In the genomic region with DNA sequence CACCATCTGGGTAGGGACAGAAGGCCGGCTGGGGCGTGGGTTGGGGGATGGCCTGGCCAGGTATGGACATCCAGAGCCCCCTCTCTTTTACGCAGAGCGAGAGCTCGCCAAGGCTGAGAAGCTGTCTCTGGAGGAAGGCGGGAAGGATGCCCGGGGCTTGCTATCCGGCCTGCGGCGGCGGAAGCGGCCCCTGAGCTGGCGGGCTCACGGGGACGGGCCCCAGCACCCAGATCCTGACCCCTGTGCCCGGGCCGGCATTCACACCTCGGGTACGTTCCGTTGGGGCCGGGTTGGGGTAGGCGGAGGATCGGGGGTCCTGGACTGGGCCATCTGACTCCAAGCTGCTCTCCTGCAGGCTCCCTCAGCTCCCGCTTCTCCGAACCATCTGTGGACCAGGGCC, we compare ENCODE assay signal across 22 cellular contexts. TPM values are rescaled to one million over a fixed set of nuclear protein-coding genes. Genes with fewer than 3 reads are reported as not detected.
DNase-seq lines count a peak whose midpoint lies in the region; ATAC-seq, FAIRE-seq and TF ChIP-seq lines count a peak whose summit lies in the region.
"Had no signal": no experiment of that assay in that cellular context is flagged by ENCODE, and none has a peak within 500 bp of the region (broad histone marks: within the 10 kb centered on the region; RNA-seq: fewer than 3 reads in every experiment).

No MANE protein-coding gene starts in this region.

- peaks cover 5% of the 10 kb centered on the region for H3K27me3 Mint-ChIP-seq in GM23338 (ENCODE audit: insufficient read depth, low read depth, poor library complexity)
- H3K27me3 Mint-ChIP-seq in dendritic cell treated with granulocyte-macrophage colony-stimulating factor and Interleukin-4, amounts not matched to agents 40 ng/mL and 50 ng/mL, for 4 days = no peaks in the 10 kb centered on the region
- H3K27me3 Mint-ChIP-seq: B cell; CD8-positive, alpha-beta memory T cell; IgD-negative memory B cell had no signal

- H3K27ac Mint-ChIP-seq in GM23338 = no peak overlapping the region
- peak overlapping the region; percentile 57 for H3K27ac Mint-ChIP-seq in dendritic cell treated with granulocyte-macrophage colony-stimulating factor and Interleukin-4, amounts not matched to agents 40 ng/mL and 50 ng/mL, for 4 days
- H3K27ac Mint-ChIP-seq: B cell, IgD-negative memory B cell had no signal

- POLR2A ChIA-PET in HepG2 (lab: Yijun Ruan, JAX) = no interaction called here

- no peaks in the 10 kb centered on the region for H3K79me2 ChIP-seq in HepG2 (ENCODE audit: insufficient read depth, low read length)
- H3K79me2 ChIP-seq in GM23338 (replicated peaks; ENCODE audit: insufficient read depth) = no peaks in the 10 kb centered on the region

- TF ChIP-seq POLR2A in HepG2 (IDR thresholded peaks at IDR 0.05; ENCODE audit: insufficient read depth in 1 of 2, low read depth in 2 of 2, low read length in 2 of 2) (no peak), right lobe of liver (IDR thresholded peaks at IDR 0.05) (no peak), sigmoid colon (IDR thresholded peaks at IDR 0.05) (no peak)

- no peak overlapping the region for H3K27ac ChIP-seq in HepG2 (ENCODE audit: extremely low read length, insufficient read depth, low read length)
- no peak overlapping the region for H3K27ac ChIP-seq in right lobe of liver
- no peak overlapping the region for H3K27ac ChIP-seq in GM23338 (ENCODE audit: low read depth)
- no peak overlapping the region for H3K27ac ChIP-seq in sigmoid colon

- DNase-seq in HepG2 (ENCODE audit: low spot score) (no peak), right lobe of liver (no peak), GM23338 (ENCODE audit: low spot score) (no peak), sigmoid colon (peak; percentile 59), nucleus accumbens (lab: John Stamatoyannopoulos, UW) (no peak), NCI-H2171 (lab: John Stamatoyannopoulos, UW) (no peak)
- DNase-seq: CD8-positive, alpha-beta memory T cell; COR-L47; DMS 273 treated with DMSO at 0.1 percent for 48 hours; DMS53; DND-41; EL; HCEC 1CT had no signal

- H2AFZ ChIP-seq in HepG2 (ENCODE audit: low read length) (no peak overlapping the region), GM23338 (no peak overlapping the region)

- TF ChIP-seq CTCF in HepG2 (CRISPR knock-in tag; IDR thresholded peaks at IDR 0.05) = no peak
- no peak for TF ChIP-seq CTCF in right lobe of liver (IDR thresholded peaks at IDR 0.05)
- TF ChIP-seq CTCF in GM23338 (conservative IDR thresholded peaks at IDR 0.05; ENCODE audit: low read depth in 2 of 2) = no peak
- no peak for TF ChIP-seq CTCF in sigmoid colon (IDR thresholded peaks at IDR 0.05)

- no peaks in the 10 kb centered on the region for H3K9me2 ChIP-seq in GM23338 (ENCODE audit: insufficient read depth)

- H4K20me1 ChIP-seq in HepG2 (ENCODE audit: insufficient read depth, low read length) (0 out of 2 replicates have a peak, but pooled peaks cover 9% of the 10 kb centered on the region), GM23338 (replicated peaks; ENCODE audit: insufficient read depth) (peaks cover 6% of the 10 kb centered on the region; the same call in 1 of the 2 replicates)

- H3K4me3 ChIP-seq in HepG2 (replicated peaks in 1 of 3; ENCODE audit: insufficient read depth in 1 of 3, low read depth in 2 of 3, low read length in 3 of 3) = no peak overlapping the region
- H3K4me3 ChIP-seq in right lobe of liver = no peak overlapping the region
- H3K4me3 ChIP-seq in GM23338 = no peak overlapping the region
- no peak overlapping the region for H3K4me3 ChIP-seq in sigmoid colon
- H3K4me3 ChIP-seq: BLaER1 treated with 17β-estradiol and CSF1 and Interleukin-3, amounts not matched to agents 10 nM and 100 nM; GM12878 had no signal

- intact Hi-C loops in HepG2 (cut with micrococcal nuclease; ENCODE audit: unreplicated experiment) = no loop called here
- intact Hi-C loops in right lobe of liver (cut with DNase I) = no loop called here
- intact Hi-C loops in dendritic cell treated with granulocyte-macrophage colony-stimulating factor and Interleukin-4, amounts not matched to agents 40 ng/mL and 50 ng/mL, for 4 days (cut with micrococcal nuclease) = no loop called here
- intact Hi-C loops in sigmoid colon (cut with DNase I) = no loop called here

- FAIRE-seq in HepG2 (lab: Jason Lieb, UNC) = no peak
- FAIRE-seq: GM12878, H54, HTR-8/SVneo had no signal

- H3K9me3 ChIP-seq in HepG2 (ENCODE audit: low read length) = no peaks in the 10 kb centered on the region
- no peaks in the 10 kb centered on the region for H3K9me3 ChIP-seq in right lobe of liver
- H3K9me3 ChIP-seq in sigmoid colon = no peaks in the 10 kb centered on the region
- H3K9me3 ChIP-seq: BLaER1 treated with 17β-estradiol and CSF1 and Interleukin-3, amounts not matched to agents 10 nM and 100 nM had no signal

- 98% methylated on average over 14 of the region's 25 CpGs for WGBS in HepG2 (ENCODE audit: low lambda C conversion rate)
- WGBS in right lobe of liver (ENCODE audit: insufficient coverage, low coverage, low lambda C conversion rate, missing lambda C conversion rate) = 100% methylated on average over 1 of the region's 25 CpGs
- 96 to 97% methylated on average over 25 of the region's 25 CpGs for WGBS in sigmoid colon, 2 donors

- H3K9ac ChIP-seq in HepG2 (ENCODE audit: insufficient read depth, low read depth, low read length) = no peak overlapping the region

- in situ Hi-C loops in HepG2 (cut with HindIII; ENCODE audit: extremely low pct_ligation_motif_present, low pct_unique_long_range_greater_than_20kb) = no loop called here

- CTCF ChIA-PET in HepG2 (lab: Yijun Ruan, JAX; ENCODE audit: low intra/inter-chr PET ratio, low total read pairs) = no interaction called here

- H3K9me3 Mint-ChIP-seq in GM23338 = no peaks in the 10 kb centered on the region; the same call in 2 of the 3 replicates
- H3K9me3 Mint-ChIP-seq in dendritic cell treated with granulocyte-macrophage colony-stimulating factor and Interleukin-4, amounts not matched to agents 40 ng/mL and 50 ng/mL, for 4 days = no peaks in the 10 kb centered on the region
- H3K9me3 Mint-ChIP-seq: CD8-positive, alpha-beta memory T cell; IgD-negative memory B cell had no signal

- H3K36me3 Mint-ChIP-seq in GM23338 (ENCODE audit: low read depth) = peaks cover 87% of the 10 kb centered on the region
- peaks cover 99% of the 10 kb centered on the region for H3K36me3 Mint-ChIP-seq in dendritic cell treated with granulocyte-macrophage colony-stimulating factor and Interleukin-4, amounts not matched to agents 40 ng/mL and 50 ng/mL, for 4 days (ENCODE audit: low read depth)

- H3K4me2 ChIP-seq in HepG2 (ENCODE audit: low read depth, low read length) (no peak overlapping the region), GM23338 (no peak overlapping the region)
- H3K4me2 ChIP-seq: BLaER1 treated with 17β-estradiol and CSF1 and Interleukin-3, amounts not matched to agents 10 nM and 100 nM had no signal

- no peak for TF ChIP-seq EP300 in HepG2 (IDR thresholded peaks at IDR 0.05; ENCODE audit: low read depth in 2 of 2, low read length in 2 of 2)
- TF ChIP-seq EP300 in HepG2 (CRISPR knock-in tag; IDR thresholded peaks at IDR 0.05; ENCODE audit: borderline replicate concordance) = no peak
- TF ChIP-seq EP300 in sigmoid colon (IDR thresholded peaks at IDR 0.05) = no peak

- peaks cover 21% of the 10 kb centered on the region for H3F3A ChIP-seq in GM23338 (replicated peaks; ENCODE audit: low read depth)

- H3K4me1 Mint-ChIP-seq in GM23338 = no peaks in the 10 kb centered on the region
- peaks cover 38% of the 10 kb centered on the region for H3K4me1 Mint-ChIP-seq in dendritic cell treated with granulocyte-macrophage colony-stimulating factor and Interleukin-4, amounts not matched to agents 40 ng/mL and 50 ng/mL, for 4 days (ENCODE audit: low read depth)
- H3K4me1 Mint-ChIP-seq: B cell had no signal

- H3K4me3 Mint-ChIP-seq in GM23338 = no peak overlapping the region
- no peak overlapping the region for H3K4me3 Mint-ChIP-seq in dendritic cell treated with granulocyte-macrophage colony-stimulating factor and Interleukin-4, amounts not matched to agents 40 ng/mL and 50 ng/mL, for 4 days
- H3K4me3 Mint-ChIP-seq: B cell, IgD-negative memory B cell had no signal

- BruUV-seq in HepG2 (replicated peaks; lab: Mats Ljungman, UMichigan) = no TSS peak

- H3K27me3 ChIP-seq in HepG2 (ENCODE audit: control insufficient read depth in 1 of 2, insufficient read depth in 2 of 2, low read length in 2 of 2) = no peaks in the 10 kb centered on the region
- H3K27me3 ChIP-seq in right lobe of liver = no peaks in the 10 kb centered on the region
- no peaks in the 10 kb centered on the region for H3K27me3 ChIP-seq in GM23338 (ENCODE audit: insufficient read depth)
- H3K27me3 ChIP-seq in sigmoid colon = no peaks in the 10 kb centered on the region
- H3K27me3 ChIP-seq: BLaER1 treated with 17β-estradiol and CSF1 and Interleukin-3, amounts not matched to agents 10 nM and 100 nM had no signal

- H3K4me1 ChIP-seq in HepG2 (ENCODE audit: insufficient read depth, low read length) (no peaks in the 10 kb centered on the region), right lobe of liver (no peaks in the 10 kb centered on the region), GM23338 (ENCODE audit: insufficient read depth) (no peaks in the 10 kb centered on the region), sigmoid colon (no peaks in the 10 kb centered on the region)

- H3K36me3 ChIP-seq in HepG2 (replicated peaks in 1 of 2; ENCODE audit: control insufficient read depth in 1 of 2, insufficient read depth in 2 of 2, low read length in 2 of 2) = peaks cover 36 to 86% of the 10 kb centered on the region in 2 experiments
- H3K36me3 ChIP-seq in right lobe of liver = peaks cover 0 to 13% (median 10%) of the 10 kb centered on the region in 4 donors
- H3K36me3 ChIP-seq in GM23338 (ENCODE audit: insufficient read depth) = peaks cover 61% of the 10 kb centered on the region
- H3K36me3 ChIP-seq in sigmoid colon = peaks cover 52 to 100% (median 85%) of the 10 kb centered on the region in 4 donors

- no peak for TF ChIP-seq RAD21 in HepG2 (CRISPR knock-in tag; IDR thresholded peaks at IDR 0.05)

- ATAC-seq in HepG2 (no peak), right lobe of liver (no peak), GM23338 (no peak)
- ATAC-seq: GM12878 had no signal

RNA-seq across cellular contexts. Expression of a gene that starts 8.7 kb away (rescaled TPM):
- total RNA-seq in HepG2 (2016; rRNA removed; fragmentation: Illumina TruSeq; extraction: Trizol) (1.5 and 2.7 TPM in 2 replicates), right lobe of liver (1 to 10 TPM; 2.6 to 4.9 (median 3.6) TPM), sigmoid colon (10 to 100 TPM in 1 of 4 donors, 1 to 10 TPM in 3; 3.0 to 10.0 (median 6.6) TPM)
- 4.5 and 6.0 TPM in 2 replicates for total RNA-seq in HepG2 (2016; cell fraction: cytosol; rRNA removed; fragmentation: Illumina TruSeq; extraction: Trizol; ENCODE audit: low read depth)
- 1.1 and 2.5 TPM in 2 replicates for total RNA-seq in HepG2 (2016; cell fraction: insoluble cytoplasmic fraction; rRNA removed; fragmentation: Illumina TruSeq; extraction: Trizol)
- 6.4 and 8.1 TPM in 2 replicates for total RNA-seq in HepG2 (2016; cell fraction: membrane; rRNA removed; fragmentation: Illumina TruSeq; extraction: Trizol)
- 1.5 and 2.0 TPM in 2 replicates for total RNA-seq in HepG2 (2016; cell fraction: nucleus; rRNA removed; fragmentation: Illumina TruSeq; extraction: Trizol)
- polyA plus RNA-seq in HepG2 (2011; rRNA removed) (20.1 and 24.5 TPM in 2 replicates), GM23338 (2016; fragmentation: Nextera tagmentation; extraction: Ambion mirVana) (1.7 and 1.8 TPM in 2 replicates), sigmoid colon (1 to 10 TPM; 4.5 to 9.6 (median 4.9) TPM)
- 14.0 and 14.1 TPM in 2 replicates for polyA plus RNA-seq in HepG2 (2011; cell fraction: cytosol; rRNA removed)
- polyA plus RNA-seq in HepG2 (2011; cell fraction: nucleus; rRNA removed) = 42.7 and 48.8 TPM in 2 replicates
- 5.5 and 5.6 TPM in 2 replicates for polyA plus RNA-seq in HepG2 (2012)
- 8.2 and 8.5 TPM in 2 replicates for polyA plus RNA-seq in HepG2 (2016; cell fraction: cytosol; fragmentation: Illumina TruSeq; extraction: Trizol; ENCODE audit: low read depth)
- polyA plus RNA-seq in HepG2 (2016; cell fraction: insoluble cytoplasmic fraction; fragmentation: Illumina TruSeq; extraction: Trizol; ENCODE audit: low read depth) = 1.9 and 2.0 TPM in 2 replicates
- 8.0 and 8.2 TPM in 2 replicates for polyA plus RNA-seq in HepG2 (2016; cell fraction: membrane; fragmentation: Illumina TruSeq; extraction: Trizol; ENCODE audit: low read depth)
- 6.6 and 6.8 TPM in 2 replicates for polyA plus RNA-seq in HepG2 (2016; cell fraction: nucleus; fragmentation: Illumina TruSeq; extraction: Trizol; ENCODE audit: insufficient read depth, low read depth)
- 0.89 and 10.7 TPM in 2 replicates for polyA minus RNA-seq in HepG2 (2011; rRNA and poly(A)+ RNA removed; ENCODE audit: low replicate concordance)
- 4.2 TPM in 2 replicates for polyA minus RNA-seq in HepG2 (2011; cell fraction: cytosol; rRNA and poly(A)+ RNA removed)
- polyA minus RNA-seq in HepG2 (2011; cell fraction: nucleus; rRNA and poly(A)+ RNA removed) = 10.8 and 11.2 TPM in 2 replicates
- total RNA-seq in GM23338 (2014; rRNA removed; shearing (Covaris generic)) = 3.4 and 4.8 TPM in 2 replicates
- polyA plus RNA-seq: IgD-negative memory B cell had no signal

RNA-seq across cellular contexts. Expression of a gene that starts 19.9 kb away (rescaled TPM):
- total RNA-seq in HepG2 (2016; rRNA removed; fragmentation: Illumina TruSeq; extraction: Trizol) = 23.9 and 46.7 TPM in 2 replicates
- 42.7 and 50.6 TPM in 2 replicates for total RNA-seq in HepG2 (2016; cell fraction: cytosol; rRNA removed; fragmentation: Illumina TruSeq; extraction: Trizol; ENCODE audit: low read depth)
- total RNA-seq in HepG2 (2016; cell fraction: insoluble cytoplasmic fraction; rRNA removed; fragmentation: Illumina TruSeq; extraction: Trizol) = 21.2 and 50.0 TPM in 2 replicates
- total RNA-seq in HepG2 (2016; cell fraction: membrane; rRNA removed; fragmentation: Illumina TruSeq; extraction: Trizol) = 54.3 and 66.8 TPM in 2 replicates
- 45.3 and 57.3 TPM in 2 replicates for total RNA-seq in HepG2 (2016; cell fraction: nucleus; rRNA removed; fragmentation: Illumina TruSeq; extraction: Trizol)
- polyA plus RNA-seq in HepG2 (2011; rRNA removed) = 261 and 364 TPM in 2 replicates
- 287 and 379 TPM in 2 replicates for polyA plus RNA-seq in HepG2 (2011; cell fraction: cytosol; rRNA removed)
- polyA plus RNA-seq in HepG2 (2011; cell fraction: nucleus; rRNA removed) = 902 and 1,132 TPM in 2 replicates
- 157 and 225 TPM in 2 replicates for polyA plus RNA-seq in HepG2 (2012)
- 63.0 and 76.1 TPM in 2 replicates for polyA plus RNA-seq in HepG2 (2016; cell fraction: cytosol; fragmentation: Illumina TruSeq; extraction: Trizol; ENCODE audit: low read depth)
- polyA plus RNA-seq in HepG2 (2016; cell fraction: insoluble cytoplasmic fraction; fragmentation: Illumina TruSeq; extraction: Trizol; ENCODE audit: low read depth) = 32.2 and 40.3 TPM in 2 replicates
- polyA plus RNA-seq in HepG2 (2016; cell fraction: membrane; fragmentation: Illumina TruSeq; extraction: Trizol; ENCODE audit: low read depth) = 76.4 and 86.0 TPM in 2 replicates
- polyA plus RNA-seq in HepG2 (2016; cell fraction: nucleus; fragmentation: Illumina TruSeq; extraction: Trizol; ENCODE audit: insufficient read depth, low read depth) = 121 and 129 TPM in 2 replicates
- polyA minus RNA-seq in HepG2 (2011; rRNA and poly(A)+ RNA removed; ENCODE audit: low replicate concordance) = 189 TPM in 1 of 2 replicates, not detected in the other
- polyA minus RNA-seq in HepG2 (2011; cell fraction: cytosol; rRNA and poly(A)+ RNA removed) = 86.7 and 119 TPM in 2 replicates
- polyA minus RNA-seq in HepG2 (2011; cell fraction: nucleus; rRNA and poly(A)+ RNA removed) = 78.7 and 86.0 TPM in 2 replicates
- total RNA-seq in right lobe of liver = 100 to 1,000 TPM; 285 to 486 (median 374) TPM
- 16.2 and 17.4 TPM in 2 replicates for total RNA-seq in GM23338 (2014; rRNA removed; shearing (Covaris generic))
- polyA plus RNA-seq in GM23338 (2016; fragmentation: Nextera tagmentation; extraction: Ambion mirVana) = 14.0 and 14.6 TPM in 2 replicates
- total RNA-seq in sigmoid colon = under 1 TPM in 3 of 4 donors, not detected in 1; 0.36 to 0.95 (median 0.66) TPM
- polyA plus RNA-seq in sigmoid colon = 1 to 10 TPM in 1 of 3 donors, under 1 TPM in 1, not detected in 1; 0.61 to 1.8 TPM
- total RNA-seq: A172; B cell; CD8-positive, alpha-beta memory T cell; G401 had no signal
- polyA plus RNA-seq: IgD-negative memory B cell had no signal

RNA-seq across cellular contexts. Expression of a gene that starts 21.5 kb away (rescaled TPM):
- total RNA-seq in HepG2 (2016; rRNA removed; fragmentation: Illumina TruSeq; extraction: Trizol) = 8.0 and 14.7 TPM in 2 replicates
- 23.3 and 25.4 TPM in 2 replicates for total RNA-seq in HepG2 (2016; cell fraction: cytosol; rRNA removed; fragmentation: Illumina TruSeq; extraction: Trizol; ENCODE audit: low read depth)
- total RNA-seq in HepG2 (2016; cell fraction: insoluble cytoplasmic fraction; rRNA removed; fragmentation: Illumina TruSeq; extraction: Trizol) = 7.2 and 15.9 TPM in 2 replicates
- total RNA-seq in HepG2 (2016; cell fraction: membrane; rRNA removed; fragmentation: Illumina TruSeq; extraction: Trizol) = 26.9 and 28.0 TPM in 2 replicates
- total RNA-seq in HepG2 (2016; cell fraction: nucleus; rRNA removed; fragmentation: Illumina TruSeq; extraction: Trizol) = 17.9 and 19.7 TPM in 2 replicates
- 171 and 181 TPM in 2 replicates for polyA plus RNA-seq in HepG2 (2011; rRNA removed)
- 68.5 and 120 TPM in 2 replicates for polyA plus RNA-seq in HepG2 (2011; cell fraction: cytosol; rRNA removed)
- 669 and 1,022 TPM in 2 replicates for polyA plus RNA-seq in HepG2 (2011; cell fraction: nucleus; rRNA removed)
- 68.6 and 85.6 TPM in 2 replicates for polyA plus RNA-seq in HepG2 (2012)
- polyA plus RNA-seq in HepG2 (2016; cell fraction: cytosol; fragmentation: Illumina TruSeq; extraction: Trizol; ENCODE audit: low read depth) = 47.6 and 52.1 TPM in 2 replicates
- polyA plus RNA-seq in HepG2 (2016; cell fraction: insoluble cytoplasmic fraction; fragmentation: Illumina TruSeq; extraction: Trizol; ENCODE audit: low read depth) = 11.6 and 19.2 TPM in 2 replicates
- 43.5 and 50.9 TPM in 2 replicates for polyA plus RNA-seq in HepG2 (2016; cell fraction: membrane; fragmentation: Illumina TruSeq; extraction: Trizol; ENCODE audit: low read depth)
- 55.7 and 69.0 TPM in 2 replicates for polyA plus RNA-seq in HepG2 (2016; cell fraction: nucleus; fragmentation: Illumina TruSeq; extraction: Trizol; ENCODE audit: insufficient read depth, low read depth)
- polyA minus RNA-seq in HepG2 (2011; rRNA and poly(A)+ RNA removed; ENCODE audit: low replicate concordance) = 32.3 and 120 TPM in 2 replicates
- 59.4 and 66.8 TPM in 2 replicates for polyA minus RNA-seq in HepG2 (2011; cell fraction: cytosol; rRNA and poly(A)+ RNA removed)
- 94.2 and 105 TPM in 2 replicates for polyA minus RNA-seq in HepG2 (2011; cell fraction: nucleus; rRNA and poly(A)+ RNA removed)
- total RNA-seq in right lobe of liver = 10 to 100 TPM; 10.4 to 34.8 (median 15.4) TPM
- total RNA-seq in GM23338 (2014; rRNA removed; shearing (Covaris generic)) = 141 and 174 TPM in 2 replicates
- 122 and 125 TPM in 2 replicates for polyA plus RNA-seq in GM23338 (2016; fragmentation: Nextera tagmentation; extraction: Ambion mirVana)
- 10 to 100 TPM; 27.1 to 58.9 (median 43.0) TPM for total RNA-seq in sigmoid colon
- 10 to 100 TPM in 2 of 3 donors, 1 to 10 TPM in 1; 5.1 to 41.1 (median 12.0) TPM for polyA plus RNA-seq in sigmoid colon

RNA-seq across cellular contexts. Expression of a gene that starts 57.6 kb away (rescaled TPM):
- total RNA-seq in HepG2 (2016; rRNA removed; fragmentation: Illumina TruSeq; extraction: Trizol) = 5.5 and 6.3 TPM in 2 replicates
- 0.61 and 0.88 TPM in 2 replicates for total RNA-seq in HepG2 (2016; cell fraction: cytosol; rRNA removed; fragmentation: Illumina TruSeq; extraction: Trizol; ENCODE audit: low read depth)
- 4.8 and 6.5 TPM in 2 replicates for total RNA-seq in HepG2 (2016; cell fraction: insoluble cytoplasmic fraction; rRNA removed; fragmentation: Illumina TruSeq; extraction: Trizol)
- total RNA-seq in HepG2 (2016; cell fraction: membrane; rRNA removed; fragmentation: Illumina TruSeq; extraction: Trizol) = 3.4 TPM in 2 replicates
- total RNA-seq in HepG2 (2016; cell fraction: nucleus; rRNA removed; fragmentation: Illumina TruSeq; extraction: Trizol) = 4.8 and 6.0 TPM in 2 replicates
- polyA plus RNA-seq in HepG2 (2011; rRNA removed) = 9.1 and 11.5 TPM in 2 replicates
- polyA plus RNA-seq in HepG2 (2011; cell fraction: cytosol; rRNA removed) = 6.9 and 7.9 TPM in 2 replicates
- 8.8 and 9.8 TPM in 2 replicates for polyA plus RNA-seq in HepG2 (2011; cell fraction: nucleus; rRNA removed)
- 4.4 and 4.5 TPM in 2 replicates for polyA plus RNA-seq in HepG2 (2012)
- polyA plus RNA-seq in HepG2 (2016; cell fraction: cytosol; fragmentation: Illumina TruSeq; extraction: Trizol; ENCODE audit: low read depth) = 0.40 and 0.45 TPM in 2 replicates
- 2.9 and 3.3 TPM in 2 replicates for polyA plus RNA-seq in HepG2 (2016; cell fraction: insoluble cytoplasmic fraction; fragmentation: Illumina TruSeq; extraction: Trizol; ENCODE audit: low read depth)
- 1.0 and 1.2 TPM in 2 replicates for polyA plus RNA-seq in HepG2 (2016; cell fraction: membrane; fragmentation: Illumina TruSeq; extraction: Trizol; ENCODE audit: low read depth)
- polyA plus RNA-seq in HepG2 (2016; cell fraction: nucleus; fragmentation: Illumina TruSeq; extraction: Trizol; ENCODE audit: insufficient read depth, low read depth) = 3.7 and 4.6 TPM in 2 replicates
- 5.1 and 35.3 TPM in 2 replicates for polyA minus RNA-seq in HepG2 (2011; rRNA and poly(A)+ RNA removed; ENCODE audit: low replicate concordance)
- polyA minus RNA-seq in HepG2 (2011; cell fraction: cytosol; rRNA and poly(A)+ RNA removed) = 17.0 and 18.6 TPM in 2 replicates
- polyA minus RNA-seq in HepG2 (2011; cell fraction: nucleus; rRNA and poly(A)+ RNA removed) = 31.9 and 39.7 TPM in 2 replicates
- total RNA-seq in right lobe of liver = 1 to 10 TPM; 2.6 to 3.8 (median 3.2) TPM
- 8.8 and 12.8 TPM in 2 replicates for total RNA-seq in GM23338 (2014; rRNA removed; shearing (Covaris generic))
- polyA plus RNA-seq in GM23338 (2016; fragmentation: Nextera tagmentation; extraction: Ambion mirVana) = 1.3 and 1.6 TPM in 2 replicates
- total RNA-seq in sigmoid colon = 1 to 10 TPM; 3.1 to 6.4 (median 4.2) TPM
- 1 to 10 TPM; 1.4 to 3.0 (median 1.8) TPM for polyA plus RNA-seq in sigmoid colon
